Comparison of ENCODE assay signal across 8 cellular contexts in the genomic region with DNA sequence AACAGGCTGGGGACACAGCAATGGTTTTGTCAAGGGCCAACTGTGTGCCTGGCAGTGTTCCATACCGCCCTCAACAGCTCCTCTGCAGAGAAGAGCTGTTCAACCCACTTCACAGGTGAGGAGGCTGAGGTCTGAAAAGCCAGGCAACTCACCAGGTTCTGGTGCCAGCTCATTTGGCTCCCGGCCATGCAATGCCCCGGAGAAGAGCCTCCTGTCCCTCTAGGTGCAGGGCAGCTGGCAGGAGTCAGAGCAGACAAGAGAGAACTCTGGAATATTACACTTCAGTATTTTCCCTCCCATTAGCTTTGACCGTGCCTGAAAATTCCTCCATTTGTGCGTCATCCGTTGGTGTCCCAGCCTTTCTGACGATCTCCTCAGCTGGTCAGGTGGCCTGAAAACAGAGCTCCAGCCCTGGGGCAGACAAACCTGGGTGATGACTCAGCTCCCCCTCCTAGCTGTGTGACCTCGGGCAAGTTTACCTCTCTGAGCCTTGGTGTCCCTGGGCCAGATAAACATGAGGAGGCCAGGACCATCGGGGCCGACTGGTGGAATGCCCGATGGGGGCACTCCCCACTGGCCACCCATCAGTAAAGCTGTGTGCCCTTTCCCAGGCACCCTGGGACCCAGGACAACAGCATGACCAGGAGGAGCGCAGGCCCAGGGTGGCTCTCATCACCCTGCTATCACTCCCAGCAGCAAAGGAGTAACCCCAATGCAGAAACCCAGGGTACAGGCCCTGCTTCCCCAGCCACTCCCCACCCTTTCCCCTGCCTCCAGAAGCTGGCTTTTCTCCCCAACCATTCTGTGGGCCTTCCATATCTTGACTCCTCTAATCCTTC. TPM values are rescaled to one million over a fixed set of nuclear protein-coding genes. Genes with fewer than 3 reads are reported as not detected.
DNase-seq lines count a peak whose midpoint lies in the region; ATAC-seq and TF ChIP-seq lines count a peak whose summit lies in the region.

No MANE protein-coding gene starts in this region.

- H3K4me3 Mint-ChIP-seq in HFFc6 = peak overlapping the region; percentile 85
- peak overlapping the region; percentile 89 for H3K4me3 Mint-ChIP-seq in activated naive CD4-positive, alpha-beta T cell treated with anti-CD3 and anti-CD28 coated beads, Interleukin-2, amount 50 U/mL, for 24 hours

- no peaks in the 10 kb centered on the region for H3K36me3 Mint-ChIP-seq in HFFc6 (ENCODE audit: low read depth)
- H3K36me3 Mint-ChIP-seq in activated naive CD4-positive, alpha-beta T cell treated with anti-CD3 and anti-CD28 coated beads, Interleukin-2, amount 50 U/mL, for 24 hours = no peaks in the 10 kb centered on the region

- TF ChIP-seq CTCF in 22Rv1 (IDR thresholded peaks at IDR 0.05) = no peak
- TF ChIP-seq CTCF in HFFc6 (IDR thresholded peaks at IDR 0.05) = no peak

- DNase-seq in HFFc6 = peak; percentile 92
- peak; percentile 51 for DNase-seq in left ventricle myocardium superior
- DNase-seq in DMS 273 treated with DMSO at 0.1 percent for 48 hours (lab: John Stamatoyannopoulos, UW) = no peak

- peak; percentile 1 for ATAC-seq in left ventricle myocardium superior
- ATAC-seq in GM21528 (IDR thresholded peaks at IDR 0.05; ENCODE audit: low FRiP score, unreplicated experiment) = no peak
- no peak for ATAC-seq in GM18502 (IDR thresholded peaks at IDR 0.05; ENCODE audit: poor library complexity, unreplicated experiment)

- peak overlapping the region; percentile 89 for H3K27ac Mint-ChIP-seq in HFFc6
- H3K27ac Mint-ChIP-seq in activated naive CD4-positive, alpha-beta T cell treated with anti-CD3 and anti-CD28 coated beads, Interleukin-2, amount 50 U/mL, for 24 hours = peak overlapping the region; percentile 94

- H3K9me3 Mint-ChIP-seq in HFFc6 = no peaks in the 10 kb centered on the region
- no peaks in the 10 kb centered on the region for H3K9me3 Mint-ChIP-seq in activated naive CD4-positive, alpha-beta T cell treated with anti-CD3 and anti-CD28 coated beads, Interleukin-2, amount 50 U/mL, for 24 hours

- peaks cover 2% of the 10 kb centered on the region; the same call in 1 of the 2 replicates for H3K27me3 Mint-ChIP-seq in HFFc6 (ENCODE audit: insufficient read depth)
- H3K27me3 Mint-ChIP-seq in activated naive CD4-positive, alpha-beta T cell treated with anti-CD3 and anti-CD28 coated beads, Interleukin-2, amount 50 U/mL, for 24 hours = no peaks in the 10 kb centered on the region

- H3K4me1 Mint-ChIP-seq in HFFc6 (ENCODE audit: low read depth) = peaks cover 31% of the 10 kb centered on the region
- H3K4me1 Mint-ChIP-seq in activated naive CD4-positive, alpha-beta T cell treated with anti-CD3 and anti-CD28 coated beads, Interleukin-2, amount 50 U/mL, for 24 hours = peaks cover 53% of the 10 kb centered on the region

- peak overlapping the region in 4 of 7 experiments; percentile 48 to 72 (median 61) for H3K4me3 ChIP-seq in skin epidermis

- H3K27ac ChIP-seq in 22Rv1 = peak overlapping the region; percentile 85
- H3K27ac ChIP-seq in skin epidermis = peak overlapping the region in 20 of 21 experiments; percentile 83 to 98 (median 95)

- intact Hi-C loops in left ventricle myocardium superior (cut with micrococcal nuclease) = loop anchor here (2.0 kb wide), 1 partner anchor 31 kb away; no protein-coding TSS in a partner anchor

RNA-seq across cellular contexts. Expression of gene C1QTNF6, which starts 9.6 kb away (rescaled TPM):
- 1 to 10 TPM; 3.3 to 5.0 (median 4.0) TPM for total RNA-seq in HFFc6 (2021; fragmentation: NEBNext Ultra II Directional; extraction: Animal tissue kit (Norgen Biotek cat#: 25700))
- 1.1 TPM for total RNA-seq in left ventricle myocardium superior

RNA-seq across cellular contexts. Expression of gene SSTR3, which starts 14.6 kb away (rescaled TPM):
- not detected for total RNA-seq in HFFc6 (2021; fragmentation: NEBNext Ultra II Directional; extraction: Animal tissue kit (Norgen Biotek cat#: 25700))
- not detected for total RNA-seq in left ventricle myocardium superior

RNA-seq across cellular contexts. Expression of gene RAC2, which starts 46.4 kb away (rescaled TPM):
- total RNA-seq in HFFc6 (2021; fragmentation: NEBNext Ultra II Directional; extraction: Animal tissue kit (Norgen Biotek cat#: 25700)) = 10 to 100 TPM; 29.9 to 57.2 (median 53.5) TPM
- 5.1 TPM for total RNA-seq in left ventricle myocardium superior

RNA-seq across cellular contexts. Expression of gene IL2RB, which starts 48.0 kb away (rescaled TPM):
- not detected for total RNA-seq in HFFc6 (2021; fragmentation: NEBNext Ultra II Directional; extraction: Animal tissue kit (Norgen Biotek cat#: 25700))
- 0.79 TPM for total RNA-seq in left ventricle myocardium superior
